ENCODE assay signal across 26 cellular contexts in genomic region chr7:114972567-114972966, GRCh38.
A peak's percentile ranks its signal among the peaks of the same experiment; 100 is the strongest.
DNase-seq lines count a peak whose midpoint lies in the region; ATAC-seq and TF ChIP-seq lines count a peak whose summit lies in the region.
"Had no signal": no experiment of that assay in that cellular context is flagged by ENCODE, and none has a peak within 500 bp of the region (broad histone marks: within the 10 kb centered on the region; RNA-seq: fewer than 3 reads in every experiment).

No MANE protein-coding gene starts in this region.

- POLR2A ChIA-PET in GM10248 (lab: Yijun Ruan, JAX): no interaction called here

- TF ChIP-seq CTCF in GM10248 (IDR thresholded peaks at IDR 0.05; ENCODE audit: control extremely low read depth, extremely low read depth, low read depth, missing control alignments): no peak

- H3K9me3 Mint-ChIP-seq in activated naive CD4-positive, alpha-beta T cell treated with anti-CD3 and anti-CD28 coated beads, Interleukin-2, amount 50 U/mL, for 24 hours: no peaks in the 10 kb centered on the region
- no peaks in the 10 kb centered on the region for H3K9me3 Mint-ChIP-seq in dendritic cell treated with granulocyte-macrophage colony-stimulating factor and Interleukin-4, amounts not matched to agents 40 ng/mL and 50 ng/mL, for 4 days
- H3K9me3 Mint-ChIP-seq: activated CD4-positive, alpha-beta T cell treated with anti-CD3 and anti-CD28 coated beads, Interleukin-2, amount 10 ng/mL, durations not matched to agents 7 days and 5 days; activated naive CD8-positive, alpha-beta T cell treated with anti-CD3 and anti-CD28 coated beads, Interleukin-2, amount 50 U/mL, for 24 hours; immature natural killer cell; stimulated activated effector memory CD8-positive, alpha-beta T cell treated with anti-CD3 and anti-CD28 coated beads, Interleukin-12 subunit alpha, Interleukin-12 subunit beta, amount 100 ng/mL, for 72 hours had no signal

- H3K4me1 Mint-ChIP-seq in activated naive CD4-positive, alpha-beta T cell treated with anti-CD3 and anti-CD28 coated beads, Interleukin-2, amount 50 U/mL, for 24 hours: peaks cover 83% of the 10 kb centered on the region
- H3K4me1 Mint-ChIP-seq in dendritic cell treated with granulocyte-macrophage colony-stimulating factor and Interleukin-4, amounts not matched to agents 40 ng/mL and 50 ng/mL, for 4 days (ENCODE audit: low read depth): peaks cover 35% of the 10 kb centered on the region

- no peaks in the 10 kb centered on the region for H3K27me3 Mint-ChIP-seq in activated naive CD4-positive, alpha-beta T cell treated with anti-CD3 and anti-CD28 coated beads, Interleukin-2, amount 50 U/mL, for 24 hours
- no peaks in the 10 kb centered on the region for H3K27me3 Mint-ChIP-seq in dendritic cell treated with granulocyte-macrophage colony-stimulating factor and Interleukin-4, amounts not matched to agents 40 ng/mL and 50 ng/mL, for 4 days
- H3K27me3 Mint-ChIP-seq: activated CD4-positive, alpha-beta T cell treated with anti-CD3 and anti-CD28 coated beads, Interleukin-2, amount 10 ng/mL, durations not matched to agents 7 days and 5 days; activated naive CD8-positive, alpha-beta T cell treated with anti-CD3 and anti-CD28 coated beads, Interleukin-2, amount 50 U/mL, for 24 hours had no signal

- peak overlapping the region; percentile 36 for H3K4me3 Mint-ChIP-seq in activated naive CD4-positive, alpha-beta T cell treated with anti-CD3 and anti-CD28 coated beads, Interleukin-2, amount 50 U/mL, for 24 hours
- H3K4me3 Mint-ChIP-seq in dendritic cell treated with granulocyte-macrophage colony-stimulating factor and Interleukin-4, amounts not matched to agents 40 ng/mL and 50 ng/mL, for 4 days: no peak overlapping the region
- H3K4me3 Mint-ChIP-seq: activated CD4-positive, alpha-beta T cell treated with anti-CD3 and anti-CD28 coated beads, Interleukin-2, amount 10 ng/mL, durations not matched to agents 7 days and 5 days; activated naive CD8-positive, alpha-beta T cell treated with anti-CD3 and anti-CD28 coated beads, Interleukin-2, amount 50 U/mL, for 24 hours; immature natural killer cell; stimulated activated effector memory CD8-positive, alpha-beta T cell treated with anti-CD3 and anti-CD28 coated beads, Interleukin-12 subunit alpha, Interleukin-12 subunit beta, amount 100 ng/mL, for 72 hours had no signal

- ATAC-seq in HG02938 (IDR thresholded peaks at IDR 0.05; ENCODE audit: unreplicated experiment) (peak; percentile 32), GM21825 (IDR thresholded peaks at IDR 0.05; ENCODE audit: unreplicated experiment) (no peak)
- ATAC-seq: activated naive CD8-positive, alpha-beta T cell treated with anti-CD3 and anti-CD28 coated beads, Interleukin-2, amount 50 U/mL, for 24 hours; left colon; Right ventricle myocardium inferior; stimulated activated effector memory CD8-positive, alpha-beta T cell treated with anti-CD3 and anti-CD28 coated beads, Interleukin-12 subunit alpha, Interleukin-12 subunit beta, amount 100 ng/mL, for 72 hours had no signal

- DNase-seq in activated naive CD4-positive, alpha-beta T cell treated with Interleukin-2 at 50 U/mL for 16 hours: no peak
- DNase-seq in GM10248 (ENCODE audit: extremely low spot score) (no peak), DMS 273 (lab: John Stamatoyannopoulos, UW; ENCODE audit: unreplicated experiment) (no peak), activated gamma-delta T cell treated with Interleukin-2 at 50 U/mL for 16 hours (no peak)
- DNase-seq: activated CD4-positive, alpha-beta T cell treated with anti-CD3 and anti-CD28 coated beads, Interleukin-2, amount 10 ng/mL, durations not matched to agents 7 days and 5 days; activated naive CD8-positive, alpha-beta T cell treated with anti-CD3 and anti-CD28 coated beads, Interleukin-2, amount 50 U/mL, for 24 hours; caudate nucleus; esophagus squamous epithelium; hippocampal formation; immature natural killer cell; left colon; NCI-H1092; NCI-H187; NCI-H2171 treated with DMSO at 0.1 percent for 48 hours; NCI-H524; posterior cingulate gyrus; right lobe of liver; stimulated activated CD4-positive, alpha-beta T cell treated with anti-CD3 and anti-CD28 coated beads, Interleukin-4, amount 100 ng/mL, for 24 hours; T-helper 9 cell; uterus had no signal

- H3K27ac Mint-ChIP-seq in activated naive CD4-positive, alpha-beta T cell treated with anti-CD3 and anti-CD28 coated beads, Interleukin-2, amount 50 U/mL, for 24 hours: peak overlapping the region; percentile 76
- peak overlapping the region; percentile 53 for H3K27ac Mint-ChIP-seq in dendritic cell treated with granulocyte-macrophage colony-stimulating factor and Interleukin-4, amounts not matched to agents 40 ng/mL and 50 ng/mL, for 4 days
- H3K27ac Mint-ChIP-seq: activated CD4-positive, alpha-beta T cell treated with anti-CD3 and anti-CD28 coated beads, Interleukin-2, amount 10 ng/mL, durations not matched to agents 7 days and 5 days; activated naive CD8-positive, alpha-beta T cell treated with anti-CD3 and anti-CD28 coated beads, Interleukin-2, amount 50 U/mL, for 24 hours had no signal

- CTCF ChIA-PET in GM10248 (lab: Yijun Ruan, JAX): interaction anchor here (3.9 kb wide), 1 partner anchor 15 kb away, joined by 15 read pairs; no protein-coding TSS in a partner anchor

- intact Hi-C loops in dendritic cell treated with granulocyte-macrophage colony-stimulating factor and Interleukin-4, amounts not matched to agents 40 ng/mL and 50 ng/mL, for 4 days (cut with micrococcal nuclease): no loop called here

- peaks cover 9% of the 10 kb centered on the region for H3K36me3 Mint-ChIP-seq in activated naive CD4-positive, alpha-beta T cell treated with anti-CD3 and anti-CD28 coated beads, Interleukin-2, amount 50 U/mL, for 24 hours
- H3K36me3 Mint-ChIP-seq in dendritic cell treated with granulocyte-macrophage colony-stimulating factor and Interleukin-4, amounts not matched to agents 40 ng/mL and 50 ng/mL, for 4 days (ENCODE audit: low read depth): peaks cover 7% of the 10 kb centered on the region
- H3K36me3 Mint-ChIP-seq: immature natural killer cell had no signal
